12 cellular contexts compared by ENCODE assay signal in the genomic region with DNA sequence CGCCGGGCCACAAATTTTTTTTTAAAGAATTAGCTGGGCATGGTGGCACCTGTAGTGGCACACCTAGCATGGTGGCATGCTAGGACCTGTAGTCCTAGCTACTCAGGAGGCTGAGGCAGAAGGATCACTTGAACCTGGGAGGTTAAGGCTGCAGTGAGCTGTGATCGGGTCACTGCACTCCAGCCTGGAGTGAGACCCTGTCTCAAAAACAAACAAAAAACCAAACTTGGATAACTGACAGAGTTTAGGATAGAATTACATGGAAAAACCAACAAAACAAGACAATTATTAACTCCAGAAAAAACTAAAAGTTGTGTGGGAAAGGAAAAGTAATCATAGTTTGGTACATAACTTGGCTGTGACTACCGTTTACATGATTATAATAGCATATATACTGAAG. TPM values are rescaled to one million over a fixed set of nuclear protein-coding genes. Genes with fewer than 3 reads are reported as not detected.
DNase-seq lines count a peak whose midpoint lies in the region; ATAC-seq and TF ChIP-seq lines count a peak whose summit lies in the region.
"Had no signal": no experiment of that assay in that cellular context is flagged by ENCODE, and none has a peak within 500 bp of the region (broad histone marks: within the 10 kb centered on the region; RNA-seq: fewer than 3 reads in every experiment).

No MANE protein-coding gene starts in this region.

- intact Hi-C loops in transverse colon (cut with DNase I; ENCODE audit: low total_unique reads), result no loop called here

- in situ Hi-C loops in transverse colon (cut with MboI; ENCODE audit: low pct_ligation_motif_present in 1 of 4, low pct_unique_long_range_greater_than_20kb in 1 of 4, low sequenced_read_pairs in 3 of 4), result no loop called here

- WGBS in transverse colon (ENCODE audit: low coverage in 1 of 2), 2 donors, result 27 to 82% methylated on average over 1 to 4 of the region's 4 CpGs

- no peak for TF ChIP-seq POLR2A in transverse colon (IDR thresholded peaks at IDR 0.05)

- no peak for DNase-seq in stimulated activated naive CD8-positive, alpha-beta T cell treated with anti-CD3 and anti-CD28 coated beads, Interleukin-15, Interleukin-2, amounts not matched to agents 100 U/mL and 50 U/mL, for 24 hours
- DNase-seq in activated naive CD4-positive, alpha-beta T cell treated with anti-CD3 and anti-CD28 coated beads, Interleukin-2, amount 50 U/mL, for 72 hours (ENCODE audit: low spot score in 2 of 2), result no peak
- DNase-seq in memory B cell (ENCODE audit: low spot score in 2 of 2) (no peak), GM19238 (ENCODE audit: insufficient read length, low spot score) (no peak), chondrocyte (ENCODE audit: low spot score) (no peak), transverse colon (no peak)
- DNase-seq: left lung, NCI-H187 treated with DMSO at 0.1 percent for 48 hours, OCI-M1 had no signal

- H3K4me1 ChIP-seq in transverse colon, result peaks cover 0 to 19% (median 6%) of the 10 kb centered on the region in 4 donors

- H3K27ac Mint-ChIP-seq in stimulated activated naive CD8-positive, alpha-beta T cell treated with anti-CD3 and anti-CD28 coated beads, Interleukin-15, Interleukin-2, amounts not matched to agents 100 ng/mL and 50 ng/mL, for 24 hours, result peak overlapping the region; percentile 99
- H3K27ac Mint-ChIP-seq in activated naive CD4-positive, alpha-beta T cell treated with anti-CD3 and anti-CD28 coated beads, Interleukin-2, amount 50 U/mL, for 72 hours, result peak overlapping the region; percentile 98 to 99
- H3K27ac Mint-ChIP-seq in memory B cell (peak overlapping the region; percentile 99), chondrocyte (ENCODE audit: unreplicated experiment) (no peak overlapping the region)

- TF ChIP-seq CTCF in chondrocyte (IDR thresholded peaks at IDR 0.05) (no peak), transverse colon (IDR thresholded peaks at IDR 0.05) (no peak)

- H3K27ac ChIP-seq in transverse colon, result peak overlapping the region in 1 of 4 donors; percentile 100

- H3K36me3 Mint-ChIP-seq in stimulated activated naive CD8-positive, alpha-beta T cell treated with anti-CD3 and anti-CD28 coated beads, Interleukin-15, Interleukin-2, amounts not matched to agents 100 ng/mL and 50 ng/mL, for 24 hours (ENCODE audit: low read depth), result no peaks in the 10 kb centered on the region
- peaks cover 24 to 31% of the 10 kb centered on the region in 2 donors for H3K36me3 Mint-ChIP-seq in activated naive CD4-positive, alpha-beta T cell treated with anti-CD3 and anti-CD28 coated beads, Interleukin-2, amount 50 U/mL, for 72 hours
- H3K36me3 Mint-ChIP-seq in memory B cell, result peaks cover 1% of the 10 kb centered on the region
- no peaks in the 10 kb centered on the region for H3K36me3 Mint-ChIP-seq in chondrocyte (ENCODE audit: low read depth)

- no peak overlapping the region for H3K4me3 ChIP-seq in transverse colon

- no peaks in the 10 kb centered on the region for H3K9me3 Mint-ChIP-seq in stimulated activated naive CD8-positive, alpha-beta T cell treated with anti-CD3 and anti-CD28 coated beads, Interleukin-15, Interleukin-2, amounts not matched to agents 100 ng/mL and 50 ng/mL, for 24 hours
- no peaks in the 10 kb centered on the region for H3K9me3 Mint-ChIP-seq in activated naive CD4-positive, alpha-beta T cell treated with anti-CD3 and anti-CD28 coated beads, Interleukin-2, amount 50 U/mL, for 72 hours
- H3K9me3 Mint-ChIP-seq in memory B cell (no peaks in the 10 kb centered on the region), chondrocyte (ENCODE audit: low read depth) (no peaks in the 10 kb centered on the region)

- no peaks in the 10 kb centered on the region for H3K36me3 ChIP-seq in transverse colon
- H3K36me3 ChIP-seq: left lung had no signal

- H3K9me3 ChIP-seq in transverse colon, result no peaks in the 10 kb centered on the region
- H3K9me3 ChIP-seq: left lung, tibial nerve had no signal

- no peaks in the 10 kb centered on the region for H3K27me3 ChIP-seq in transverse colon
- H3K27me3 ChIP-seq: left lung, tibial nerve had no signal

- no peaks in the 10 kb centered on the region for H3K27me3 Mint-ChIP-seq in stimulated activated naive CD8-positive, alpha-beta T cell treated with anti-CD3 and anti-CD28 coated beads, Interleukin-15, Interleukin-2, amounts not matched to agents 100 ng/mL and 50 ng/mL, for 24 hours
- no peaks in the 10 kb centered on the region for H3K27me3 Mint-ChIP-seq in memory B cell
- H3K27me3 Mint-ChIP-seq in chondrocyte (ENCODE audit: low read depth), result no peaks in the 10 kb centered on the region

- H3K4me1 Mint-ChIP-seq in stimulated activated naive CD8-positive, alpha-beta T cell treated with anti-CD3 and anti-CD28 coated beads, Interleukin-15, Interleukin-2, amounts not matched to agents 100 ng/mL and 50 ng/mL, for 24 hours (ENCODE audit: low read depth), result peaks cover 33% of the 10 kb centered on the region
- H3K4me1 Mint-ChIP-seq in memory B cell, result peaks cover 23% of the 10 kb centered on the region
- peaks cover 23% of the 10 kb centered on the region for H3K4me1 Mint-ChIP-seq in chondrocyte (ENCODE audit: low read depth)

- peak overlapping the region; percentile 99 for H3K4me3 Mint-ChIP-seq in stimulated activated naive CD8-positive, alpha-beta T cell treated with anti-CD3 and anti-CD28 coated beads, Interleukin-15, Interleukin-2, amounts not matched to agents 100 ng/mL and 50 ng/mL, for 24 hours
- peak overlapping the region; percentile 71 for H3K4me3 Mint-ChIP-seq in memory B cell
- no peak overlapping the region for H3K4me3 Mint-ChIP-seq in chondrocyte (ENCODE audit: unreplicated experiment)

- ATAC-seq in stimulated activated naive CD8-positive, alpha-beta T cell treated with anti-CD3 and anti-CD28 coated beads, Interleukin-15, Interleukin-2, amounts not matched to agents 100 U/mL and 50 U/mL, for 24 hours, result no peak
- ATAC-seq in activated naive CD4-positive, alpha-beta T cell treated with anti-CD3 and anti-CD28 coated beads, Interleukin-2, amount 50 U/mL, for 72 hours, result no peak
- ATAC-seq in memory B cell (ENCODE audit: low read depth), result no peak
- ATAC-seq in GM19035 (IDR thresholded peaks at IDR 0.05; ENCODE audit: unreplicated experiment), result no peak
- ATAC-seq: left lung had no signal

- no peak for TF ChIP-seq EP300 in transverse colon (IDR thresholded peaks at IDR 0.05; ENCODE audit: low read depth)

RNA-seq across cellular contexts. Expression of a gene that starts 1.6 kb away (rescaled TPM):
- total RNA-seq in activated naive CD4-positive, alpha-beta T cell treated with anti-CD3 and anti-CD28 coated beads, Interleukin-2, amount 50 U/mL, for 72 hours, result 100 to 1,000 TPM; 275 to 321 TPM
- total RNA-seq in chondrocyte, result 29.0 to 38.3 TPM (median 35.8 TPM) in 3 replicates
- 100 to 1,000 TPM; 148 to 449 (median 323) TPM for total RNA-seq in transverse colon

RNA-seq across cellular contexts. Expression of a gene that starts 42.5 kb away (rescaled TPM):
- 100 to 1,000 TPM; 112 to 128 TPM for total RNA-seq in activated naive CD4-positive, alpha-beta T cell treated with anti-CD3 and anti-CD28 coated beads, Interleukin-2, amount 50 U/mL, for 72 hours
- total RNA-seq in chondrocyte (59.2 to 94.1 TPM (median 66.2 TPM) in 3 replicates), transverse colon (100 to 1,000 TPM in 1 of 4 donors, 10 to 100 TPM in 1, 1 to 10 TPM in 2; 2.2 to 111 (median 44.9) TPM)

RNA-seq across cellular contexts. Expression of a gene that starts 42.9 kb away (rescaled TPM):
- 10 to 100 TPM; 20.1 to 42.1 TPM for total RNA-seq in activated naive CD4-positive, alpha-beta T cell treated with anti-CD3 and anti-CD28 coated beads, Interleukin-2, amount 50 U/mL, for 72 hours
- total RNA-seq in chondrocyte, result 12.0 to 18.0 TPM (median 13.4 TPM) in 3 replicates
- 100 to 1,000 TPM in 1 of 4 donors, 10 to 100 TPM in 3; 23.9 to 104 (median 35.8) TPM for total RNA-seq in transverse colon
